21 cellular contexts compared by ENCODE assay signal in the genomic region with DNA sequence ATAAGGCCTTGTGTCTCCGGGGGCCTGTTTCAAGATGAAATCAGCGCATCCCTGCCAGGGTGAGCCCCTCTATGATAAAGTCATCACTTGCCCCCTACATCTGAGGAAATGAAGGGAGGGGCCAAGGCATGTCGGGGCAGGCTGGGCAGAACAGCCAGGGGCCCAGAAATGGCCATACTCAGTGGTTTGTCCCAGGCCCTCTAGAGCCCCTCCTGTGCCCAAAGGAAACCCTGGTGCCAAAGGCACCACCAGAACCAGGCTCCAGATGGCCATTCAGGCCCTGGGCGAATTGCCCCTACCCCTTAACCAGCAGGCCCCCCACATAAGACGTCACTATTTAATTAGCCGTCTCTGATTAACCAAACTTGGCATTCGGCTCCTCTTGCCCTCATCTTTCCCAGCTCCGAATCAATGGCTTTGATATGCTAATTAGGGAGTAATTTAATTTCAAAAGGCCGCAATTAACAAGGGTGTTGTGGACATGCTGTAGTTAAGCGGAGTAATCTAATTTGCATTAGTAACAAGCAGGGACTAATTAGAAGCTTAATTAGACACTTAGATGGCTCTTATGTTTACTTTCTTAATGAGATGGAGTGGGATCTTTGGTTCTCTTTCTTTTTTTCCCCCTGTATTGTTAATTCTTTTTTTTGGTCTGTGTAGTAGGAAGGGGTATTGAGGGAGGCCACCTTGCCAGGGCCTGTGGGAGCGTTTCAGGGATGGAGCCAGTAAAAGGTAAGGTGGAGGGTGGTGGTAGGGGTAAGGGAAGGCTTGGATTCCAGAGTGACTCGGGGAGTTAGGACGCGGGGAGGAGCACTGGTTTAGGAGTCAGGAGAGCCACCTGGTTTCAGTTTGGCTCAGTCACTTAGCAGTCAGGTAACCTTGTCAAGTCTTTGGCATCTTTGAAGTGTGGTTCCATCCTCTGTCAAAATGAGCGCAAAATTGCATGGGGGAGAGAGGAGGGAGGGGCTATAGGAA. TPM values are rescaled to one million over a fixed set of nuclear protein-coding genes. Genes with fewer than 3 reads are reported as not detected.
DNase-seq lines count a peak whose midpoint lies in the region; ATAC-seq and TF ChIP-seq lines count a peak whose summit lies in the region.
"Had no signal": no experiment of that assay in that cellular context is flagged by ENCODE, and none has a peak within 500 bp of the region (broad histone marks: within the 10 kb centered on the region; RNA-seq: fewer than 3 reads in every experiment).

No MANE protein-coding gene starts in this region.

- H3K9me3 Mint-ChIP-seq in activated CD4-positive, alpha-beta T cell treated with anti-CD3 and anti-CD28 coated beads, Interleukin-2, amount 10 ng/mL, durations not matched to agents 7 days and 5 days: no peaks in the 10 kb centered on the region
- no peaks in the 10 kb centered on the region for H3K9me3 Mint-ChIP-seq in activated CD4-positive, alpha-beta T cell treated with anti-CD3 and anti-CD28 coated beads for 36 hours (ENCODE audit: low read depth)
- no peaks in the 10 kb centered on the region for H3K9me3 Mint-ChIP-seq in brain
- no peaks in the 10 kb centered on the region for H3K9me3 Mint-ChIP-seq in MCF 10A (ENCODE audit: unreplicated experiment)
- H3K9me3 Mint-ChIP-seq: CD8-positive, alpha-beta T cell had no signal

- H3K36me3 Mint-ChIP-seq in activated CD4-positive, alpha-beta T cell treated with anti-CD3 and anti-CD28 coated beads, Interleukin-2, amount 10 ng/mL, durations not matched to agents 7 days and 5 days (ENCODE audit: low read depth): no peaks in the 10 kb centered on the region
- H3K36me3 Mint-ChIP-seq in activated CD4-positive, alpha-beta T cell treated with anti-CD3 and anti-CD28 coated beads for 36 hours (ENCODE audit: low read depth): peaks cover 5% of the 10 kb centered on the region
- H3K36me3 Mint-ChIP-seq in brain (peaks cover 12% of the 10 kb centered on the region), MCF 10A (ENCODE audit: insufficient read depth, unreplicated experiment) (peaks cover 9% of the 10 kb centered on the region)

- no peak overlapping the region for H2BK5ac ChIP-seq in neuronal stem cell (ENCODE audit: low read length)

- H2BK12ac ChIP-seq in neuronal stem cell (ENCODE audit: low read length): no peak overlapping the region

- H3K27ac ChIP-seq in iPS-20b (ENCODE audit: low read length): no peak overlapping the region
- no peak overlapping the region for H3K27ac ChIP-seq in neuronal stem cell (replicated peaks; ENCODE audit: low read length)
- H3K27ac ChIP-seq in coronary artery: no peak overlapping the region
- H3K27ac ChIP-seq: BLaER1, HL-60, SJSA1 had no signal

- H2AFZ ChIP-seq in neuronal stem cell (ENCODE audit: low read length): no peak overlapping the region

- no peak overlapping the region for H3K4me3 Mint-ChIP-seq in activated CD4-positive, alpha-beta T cell treated with anti-CD3 and anti-CD28 coated beads, Interleukin-2, amount 10 ng/mL, durations not matched to agents 7 days and 5 days
- H3K4me3 Mint-ChIP-seq in activated CD4-positive, alpha-beta T cell treated with anti-CD3 and anti-CD28 coated beads for 36 hours: no peak overlapping the region
- H3K4me3 Mint-ChIP-seq in brain (peak overlapping the region in 4 of 5 experiments; percentile 25 to 59 (median 32)), MCF 10A (ENCODE audit: unreplicated experiment) (no peak overlapping the region)
- H3K4me3 Mint-ChIP-seq: CD8-positive, alpha-beta T cell had no signal

- no peak overlapping the region for H3K14ac ChIP-seq in neuronal stem cell (ENCODE audit: low read length)

- no peak overlapping the region for H3K4ac ChIP-seq in neuronal stem cell (ENCODE audit: low read length)

- CTCF ChIA-PET in activated CD4-positive, alpha-beta T cell treated with anti-CD3 and anti-CD28 coated beads, Interleukin-2, amount 10 ng/mL, durations not matched to agents 7 days and 5 days (lab: Charles Lee): no interaction called here
- CTCF ChIA-PET in activated CD4-positive, alpha-beta T cell treated with anti-CD3 and anti-CD28 coated beads for 36 hours (lab: Charles Lee): no interaction called here
- CTCF ChIA-PET in MCF 10A (lab: Yijun Ruan, JAX): interaction anchor here (0.7 kb wide), 1 partner anchor 40 kb away, joined by 3 read pairs; no protein-coding TSS in a partner anchor

- intact Hi-C loops in activated CD4-positive, alpha-beta T cell treated with anti-CD3 and anti-CD28 coated beads for 36 hours (cut with DNase I, micrococcal nuclease): no loop called here
- intact Hi-C loops in MCF 10A (cut with micrococcal nuclease): no loop called here

- H3K27me3 ChIP-seq in iPS-20b (ENCODE audit: insufficient read depth, low read length) (peaks cover 94% of the 10 kb centered on the region), neuronal stem cell (ENCODE audit: control insufficient read depth in 3 of 3, insufficient read depth in 3 of 3, low read depth in 1 of 3, low read length in 3 of 3) (no peaks in the 10 kb centered on the region)
- H3K27me3 ChIP-seq: BLaER1, SJSA1 had no signal

- peaks cover 9% of the 10 kb centered on the region for H3K4me1 Mint-ChIP-seq in activated CD4-positive, alpha-beta T cell treated with anti-CD3 and anti-CD28 coated beads, Interleukin-2, amount 10 ng/mL, durations not matched to agents 7 days and 5 days
- H3K4me1 Mint-ChIP-seq in activated CD4-positive, alpha-beta T cell treated with anti-CD3 and anti-CD28 coated beads for 36 hours: peaks cover 14% of the 10 kb centered on the region
- peaks cover 84% of the 10 kb centered on the region for H3K4me1 Mint-ChIP-seq in brain
- H3K4me1 Mint-ChIP-seq in MCF 10A (ENCODE audit: insufficient read depth, unreplicated experiment): no peaks in the 10 kb centered on the region

- H2AK5ac ChIP-seq in neuronal stem cell (ENCODE audit: low read depth, low read length): no peak overlapping the region

- ATAC-seq in activated CD4-positive, alpha-beta T cell treated with anti-CD3 and anti-CD28 coated beads for 36 hours: no peak
- ATAC-seq in GM21529 (IDR thresholded peaks at IDR 0.05; ENCODE audit: unreplicated experiment): no peak
- ATAC-seq: CD8-positive, alpha-beta T cell; K562; Panc1 had no signal

- H4K8ac ChIP-seq in neuronal stem cell (ENCODE audit: low read depth, low read length): peak overlapping the region; percentile 43

- TF ChIP-seq CTCF in brain (conservative IDR thresholded peaks at IDR 0.05): no peak
- TF ChIP-seq CTCF in MCF 10A (IDR thresholded peaks at IDR 0.05; ENCODE audit: unreplicated experiment): no peak
- no peak for TF ChIP-seq CTCF in coronary artery (IDR thresholded peaks at IDR 0.05)

- no peak overlapping the region for H3K23ac ChIP-seq in neuronal stem cell (ENCODE audit: low read depth, low read length, poor library complexity)

- H3K4me3 ChIP-seq in iPS-20b (ENCODE audit: low read length) (peak overlapping the region; percentile 24; the same call in 1 of the 2 replicates), neuronal stem cell (ENCODE audit: low read length in 2 of 2) (no peak overlapping the region), coronary artery (no peak overlapping the region)
- H3K4me3 ChIP-seq: BLaER1, K562, SJSA1 had no signal

- no peak overlapping the region for H2BK15ac ChIP-seq in neuronal stem cell (ENCODE audit: low read length)

- POLR2A ChIA-PET in activated CD4-positive, alpha-beta T cell treated with anti-CD3 and anti-CD28 coated beads, Interleukin-2, amount 10 ng/mL, durations not matched to agents 7 days and 5 days (lab: Charles Lee): no interaction called here
- POLR2A ChIA-PET in activated CD4-positive, alpha-beta T cell treated with anti-CD3 and anti-CD28 coated beads for 36 hours (lab: Charles Lee): interaction anchor here (0.6 kb wide), 1 partner anchor 1293 kb away, joined by 3 read pairs; no protein-coding TSS in a partner anchor
- POLR2A ChIA-PET in MCF 10A (lab: Yijun Ruan, JAX): interaction anchor here (1.3 kb wide), 1 partner anchor 8 kb away, joined by 6 read pairs; no protein-coding TSS in a partner anchor

- peaks cover 45% of the 10 kb centered on the region for H3K27me3 Mint-ChIP-seq in activated CD4-positive, alpha-beta T cell treated with anti-CD3 and anti-CD28 coated beads, Interleukin-2, amount 10 ng/mL, durations not matched to agents 7 days and 5 days
- peaks cover 4% of the 10 kb centered on the region for H3K27me3 Mint-ChIP-seq in activated CD4-positive, alpha-beta T cell treated with anti-CD3 and anti-CD28 coated beads for 36 hours
- H3K27me3 Mint-ChIP-seq in brain (peaks cover 82% of the 10 kb centered on the region), MCF 10A (ENCODE audit: insufficient read depth, unreplicated experiment) (no peaks in the 10 kb centered on the region)

- peak overlapping the region; percentile 47 for H3K27ac Mint-ChIP-seq in activated CD4-positive, alpha-beta T cell treated with anti-CD3 and anti-CD28 coated beads, Interleukin-2, amount 10 ng/mL, durations not matched to agents 7 days and 5 days
- no peak overlapping the region for H3K27ac Mint-ChIP-seq in activated CD4-positive, alpha-beta T cell treated with anti-CD3 and anti-CD28 coated beads for 36 hours
- H3K27ac Mint-ChIP-seq in brain: peak overlapping the region in 4 of 5 experiments; percentile 22 to 74 (median 56)
- no peak overlapping the region for H3K27ac Mint-ChIP-seq in MCF 10A (ENCODE audit: low read depth, unreplicated experiment)
- H3K27ac Mint-ChIP-seq: CD8-positive, alpha-beta T cell had no signal

- no peak overlapping the region for H3K4me2 ChIP-seq in neuronal stem cell (ENCODE audit: insufficient read depth, low read length, poor library complexity, severe bottlenecking)
- H3K4me2 ChIP-seq: BLaER1 had no signal

- peaks cover 45% of the 10 kb centered on the region for H3K4me1 ChIP-seq in iPS-20b (ENCODE audit: insufficient read depth, low read length)
- peaks cover 5 to 39% of the 10 kb centered on the region in 2 donors for H3K4me1 ChIP-seq in neuronal stem cell (ENCODE audit: control insufficient read depth in 2 of 2, insufficient read depth in 1 of 2, low read depth in 1 of 2, low read length in 2 of 2)
- H3K4me1 ChIP-seq: SJSA1 had no signal

- H4K91ac ChIP-seq in neuronal stem cell (ENCODE audit: low read depth, low read length, poor library complexity): no peak overlapping the region

- H3K79me1 ChIP-seq in neuronal stem cell (ENCODE audit: low read depth, low read length): peaks cover 8% of the 10 kb centered on the region

- H3K36me3 ChIP-seq in iPS-20b (ENCODE audit: insufficient read depth, low read depth, low read length) (no peaks in the 10 kb centered on the region; the same call in 1 of the 2 replicates), neuronal stem cell (replicated peaks in 1 of 2; ENCODE audit: control insufficient read depth in 2 of 2, insufficient read depth in 2 of 2, low read length in 2 of 2) (peaks cover 12 to 97% of the 10 kb centered on the region in 2 donors)

- DNase-seq in activated CD4-positive, alpha-beta T cell treated with anti-CD3 and anti-CD28 coated beads, Interleukin-2, amount 10 ng/mL, durations not matched to agents 7 days and 5 days: no peak
- no peak for DNase-seq in activated CD4-positive, alpha-beta T cell treated with anti-CD3 and anti-CD28 coated beads for 36 hours
- DNase-seq in neuronal stem cell (ENCODE audit: low spot score) (no peak), MCF 10A (ENCODE audit: unreplicated experiment) (no peak), coronary artery (ENCODE audit: low spot score) (no peak)
- DNase-seq: CD8-positive, alpha-beta T cell; DMS79; H7; MV-4-11; NCI-H1417 treated with DMSO at 0.1 percent for 48 hours; NCI-H2029 treated with DMSO at 0.1 percent for 48 hours; NCI-H2171; NCI-H526 had no signal

- H2BK120ac ChIP-seq in neuronal stem cell (ENCODE audit: low read depth, low read length): no peak overlapping the region

- no CpG with 5 or more reads among the region's 15 CpGs for WGBS in neuronal stem cell (ENCODE audit: extremely low coverage in 2 of 2, insufficient read length in 2 of 2, insufficient replicate concordance in 1 of 2), 2 donors

- peak overlapping the region; percentile 15 for H3K18ac ChIP-seq in neuronal stem cell (ENCODE audit: low read length)

- H3K9ac ChIP-seq in iPS-20b (ENCODE audit: low read depth, low read length): no peak overlapping the region
- H3K9ac ChIP-seq in neuronal stem cell (ENCODE audit: low read depth, low read length, poor library complexity): no peak overlapping the region
- H3K9ac ChIP-seq: BLaER1 had no signal

- BruUV-seq in MCF 10A (replicated peaks; lab: Mats Ljungman, UMichigan): no TSS peak

- H3K9me3 ChIP-seq in iPS-20b (ENCODE audit: insufficient read depth, low read depth, low read length) (no peaks in the 10 kb centered on the region), neuronal stem cell (replicated peaks in 1 of 2; ENCODE audit: control insufficient read depth in 2 of 2, insufficient read depth in 1 of 2, low read depth in 1 of 2, low read length in 2 of 2) (peaks cover 0 to 2% of the 10 kb centered on the region in 2 donors)
- H3K9me3 ChIP-seq: BLaER1, SJSA1 had no signal

RNA-seq across cellular contexts. Expression of gene FOXP4, which starts 9.4 kb away (rescaled TPM):
- 1 to 10 TPM; 4.8 to 5.3 TPM for total RNA-seq in activated CD4-positive, alpha-beta T cell treated with anti-CD3 and anti-CD28 coated beads, Interleukin-2, amount 10 ng/mL, durations not matched to agents 7 days and 5 days
- total RNA-seq in activated CD4-positive, alpha-beta T cell treated with anti-CD3 and anti-CD28 coated beads for 36 hours: 10 to 100 TPM; 11.1 to 13.8 TPM
- polyA plus RNA-seq in brain (ENCODE audit: insufficient read depth, low read depth, low replicate concordance): 184 TPM
- polyA plus RNA-seq in neuronal stem cell (2013, experiment 1 of 2): 43.1 TPM
- polyA plus RNA-seq in neuronal stem cell (2013, experiment 2 of 2): 44.6 TPM
- total RNA-seq in MCF 10A (2022): 16.5 and 18.4 TPM in 2 replicates

Comparison
In these comparisons a context has a peak if more than half of its experiments do, and no peak if none do; other contexts are left out.
1. H3K27ac Mint-ChIP-seq: peak in activated CD4-positive, alpha-beta T cell treated with anti-CD3 and anti-CD28 coated beads, Interleukin-2, amount 10 ng/mL, durations not matched to agents 7 days and 5 days (single experiment) and brain (4 of 5); none in activated CD4-positive, alpha-beta T cell treated with anti-CD3 and anti-CD28 coated beads for 36 hours (single experiment) and MCF 10A (single experiment).
2. H3K4me3 Mint-ChIP-seq: peak in brain (4 of 5); none in activated CD4-positive, alpha-beta T cell treated with anti-CD3 and anti-CD28 coated beads, Interleukin-2, amount 10 ng/mL, durations not matched to agents 7 days and 5 days (single experiment), activated CD4-positive, alpha-beta T cell treated with anti-CD3 and anti-CD28 coated beads for 36 hours (single experiment) and MCF 10A (single experiment).